ENCODE assay signal across 10 cellular contexts in genomic region chr10:119235381-119235780, GRCh38. TPM values are rescaled to one million over a fixed set of nuclear protein-coding genes. Genes with fewer than 3 reads are reported as not detected.
DNase-seq lines count a peak whose midpoint lies in the region; ATAC-seq and TF ChIP-seq lines count a peak whose summit lies in the region.
"Had no signal": no experiment of that assay in that cellular context is flagged by ENCODE, and none has a peak within 500 bp of the region (broad histone marks: within the 10 kb centered on the region; RNA-seq: fewer than 3 reads in every experiment).

No MANE protein-coding gene starts in this region.

- in situ Hi-C loops in brain microvascular endothelial cell (cut with HindIII; ENCODE audit: low pct_ligation_motif_present, low sequenced_read_pairs) = no loop called here

- no peak for TF ChIP-seq POLR2A in esophagus muscularis mucosa (IDR thresholded peaks at IDR 0.05; ENCODE audit: low read depth)

- 10% methylated on average over 3 of the region's 3 CpGs for WGBS in esophagus muscularis mucosa

- H3K36me3 ChIP-seq in esophagus muscularis mucosa (no peaks in the 10 kb centered on the region), parathyroid adenoma (ENCODE audit: control insufficient read depth, insufficient read depth, low read length) (no peaks in the 10 kb centered on the region), brain microvascular endothelial cell (replicated peaks) (no peaks in the 10 kb centered on the region)

- H3K4me1 ChIP-seq in esophagus muscularis mucosa (peaks cover 54 to 74% (median 70%) of the 10 kb centered on the region in 4 donors), parathyroid adenoma (peaks cover 58% of the 10 kb centered on the region)

- no peak overlapping the region for H3K9ac ChIP-seq in parathyroid adenoma

- TF ChIP-seq EP300 in esophagus muscularis mucosa (IDR thresholded peaks at IDR 0.05) = no peak

- intact Hi-C loops in esophagus muscularis mucosa (cut with DNase I) = no loop called here

- ATAC-seq in HG02571 (IDR thresholded peaks at IDR 0.05; ENCODE audit: unreplicated experiment) = no peak
- no peak for ATAC-seq in HG02623 (IDR thresholded peaks at IDR 0.05; ENCODE audit: unreplicated experiment)
- ATAC-seq: T-cell had no signal

- H3K27ac ChIP-seq in esophagus muscularis mucosa (replicated peaks in 1 of 4) = peak overlapping the region; percentile 48 to 68 (median 58)
- H3K27ac ChIP-seq in parathyroid adenoma = peak overlapping the region; percentile 8
- H3K27ac ChIP-seq in brain microvascular endothelial cell = no peak overlapping the region

- H3K79me2 ChIP-seq in parathyroid adenoma = peaks cover 78% of the 10 kb centered on the region

- H3K9me3 ChIP-seq in esophagus muscularis mucosa (no peaks in the 10 kb centered on the region), parathyroid adenoma (ENCODE audit: control insufficient read depth, low read length) (no peaks in the 10 kb centered on the region)

- H3K27me3 ChIP-seq in esophagus muscularis mucosa = no peaks in the 10 kb centered on the region
- no peaks in the 10 kb centered on the region for H3K27me3 ChIP-seq in parathyroid adenoma (ENCODE audit: control insufficient read depth, insufficient read depth, low read length)
- H3K27me3 ChIP-seq in brain microvascular endothelial cell (replicated peaks) = no peaks in the 10 kb centered on the region

- no peak overlapping the region for H3K4me3 ChIP-seq in esophagus muscularis mucosa
- H3K4me3 ChIP-seq in parathyroid adenoma (ENCODE audit: low read depth, low read length) = no peak overlapping the region
- no peak overlapping the region for H3K4me3 ChIP-seq in brain microvascular endothelial cell (ENCODE audit: low read depth, low read length)

- H3K4me2 ChIP-seq in parathyroid adenoma (ENCODE audit: low read length) = no peak overlapping the region

- no peak overlapping the region for H2AFZ ChIP-seq in parathyroid adenoma

- DNase-seq in ELR (ENCODE audit: low read depth) = peak; percentile 41
- peak; percentile 62 for DNase-seq in NCI-H2171 (lab: John Stamatoyannopoulos, UW)
- no peak for DNase-seq in esophagus muscularis mucosa (ENCODE audit: extremely low spot score)
- DNase-seq in brain microvascular endothelial cell = no peak
- no peak for DNase-seq in DMS153 treated with DMSO at 0.1 percent for 48 hours (lab: John Stamatoyannopoulos, UW; ENCODE audit: unreplicated experiment)
- DNase-seq: activated effector memory CD4-positive, alpha-beta T cell treated with anti-CD3 and anti-CD28 coated beads, Interleukin-2, amount 50 U/mL, for 16 hours; T-cell had no signal

- TF ChIP-seq CTCF in esophagus muscularis mucosa (IDR thresholded peaks at IDR 0.05) (no peak), parathyroid adenoma (IDR thresholded peaks at IDR 0.05) (no peak), brain microvascular endothelial cell (IDR thresholded peaks at IDR 0.05; ENCODE audit: low read depth, low read length, missing control alignments) (no peak)

RNA-seq across cellular contexts. Expression of gene GRK5, which starts 28.0 kb away (rescaled TPM):
- 10 to 100 TPM; 39.6 to 64.4 (median 50.7) TPM for total RNA-seq in esophagus muscularis mucosa

RNA-seq across cellular contexts. Expression of gene PRDX3, which starts 56.8 kb away (rescaled TPM):
- total RNA-seq in esophagus muscularis mucosa = 100 to 1,000 TPM; 128 to 195 (median 171) TPM

Comparison
In these comparisons a context has a peak if more than half of its experiments do, and no peak if none do; other contexts are left out.
1. DNase-seq: peak in ELR (single experiment) and NCI-H2171 (single experiment); none in esophagus muscularis mucosa (single experiment), brain microvascular endothelial cell (single experiment) and DMS153 treated with DMSO at 0.1 percent for 48 hours (single experiment).